Comparison of ENCODE assay signal across 1 cellular context in genomic region chr19:10194500-10195198, GRCh38.
TF ChIP-seq lines count a peak whose summit lies in the region.

DNMT1 (minus strand) TSS chr19:10194953; CDS start chr19:10194899, 54 bp downstream.

TF ChIP-seq in HepG2, 621 proteins besides CTCF, POLR2A, EP300 and RAD21 (continued from another document and continues in another):
- TF ChIP-seq, protein P1, sequence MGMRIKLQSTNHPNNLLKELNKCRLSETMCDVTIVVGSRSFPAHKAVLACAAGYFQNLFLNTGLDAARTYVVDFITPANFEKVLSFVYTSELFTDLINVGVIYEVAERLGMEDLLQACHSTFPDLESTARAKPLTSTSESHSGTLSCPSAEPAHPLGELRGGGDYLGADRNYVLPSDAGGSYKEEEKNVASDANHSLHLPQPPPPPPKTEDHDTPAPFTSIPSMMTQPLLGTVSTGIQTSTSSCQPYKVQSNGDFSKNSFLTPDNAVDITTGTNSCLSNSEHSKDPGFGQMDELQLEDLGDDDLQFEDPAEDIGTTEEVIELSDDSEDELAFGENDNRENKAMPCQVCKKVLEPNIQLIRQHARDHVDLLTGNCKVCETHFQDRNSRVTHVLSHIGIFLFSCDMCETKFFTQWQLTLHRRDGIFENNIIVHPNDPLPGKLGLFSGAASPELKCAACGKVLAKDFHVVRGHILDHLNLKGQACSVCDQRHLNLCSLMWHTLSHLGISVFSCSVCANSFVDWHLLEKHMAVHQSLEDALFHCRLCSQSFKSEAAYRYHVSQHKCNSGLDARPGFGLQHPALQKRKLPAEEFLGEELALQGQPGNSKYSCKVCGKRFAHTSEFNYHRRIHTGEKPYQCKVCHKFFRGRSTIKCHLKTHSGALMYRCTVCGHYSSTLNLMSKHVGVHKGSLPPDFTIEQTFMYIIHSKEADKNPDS (CRISPR knock-in tag; IDR thresholded peaks at IDR 0.05): no peak
- TF ChIP-seq NCOR1 (IDR thresholded peaks at IDR 0.05; ENCODE audit: borderline replicate concordance, low read length) (no peak), SIX4 (CRISPR knock-in tag; IDR thresholded peaks at IDR 0.05) (no peak), CREB1 (IDR thresholded peaks at IDR 0.05) (no peak), CREB1 (CRISPR knock-in tag; IDR thresholded peaks at IDR 0.05) (no peak), KDM5A (IDR thresholded peaks at IDR 0.05; ENCODE audit: borderline replicate concordance, low read length) (peak; percentile 77), REXO4 (CRISPR knock-in tag; IDR thresholded peaks at IDR 0.05; ENCODE audit: borderline replicate concordance) (no peak), GATA4 (IDR thresholded peaks at IDR 0.05; ENCODE audit: borderline replicate concordance, low read depth) (no peak), ZNF563 (CRISPR knock-in tag; IDR thresholded peaks at IDR 0.05) (peak; percentile 9; the same call in 1 of the 2 replicates), STAT5B (CRISPR knock-in tag; IDR thresholded peaks at IDR 0.05) (no peak), SRSF9 (IDR thresholded peaks at IDR 0.05; ENCODE audit: borderline replicate concordance, insufficient read depth, low read depth, low read length, poor library complexity, severe bottlenecking) (no peak), ZKSCAN1 (IDR thresholded peaks at IDR 0.05; ENCODE audit: low read length) (no peak), ZNF772 (CRISPR knock-in tag; IDR thresholded peaks at IDR 0.05) (peak; percentile 83), RAD51 (IDR thresholded peaks at IDR 0.05; ENCODE audit: borderline replicate concordance) (no peak), IRF2 (CRISPR knock-in tag; IDR thresholded peaks at IDR 0.05) (0 out of 2 replicates have a peak, but pooled peaks have one; percentile 66), ZNF337 (CRISPR knock-in tag; IDR thresholded peaks at IDR 0.05; ENCODE audit: borderline replicate concordance, low read depth) (no peak), RORA (CRISPR knock-in tag; IDR thresholded peaks at IDR 0.05) (no peak), ZBTB42 (CRISPR knock-in tag; IDR thresholded peaks at IDR 0.05) (peak; percentile 64), ZNF235 (CRISPR knock-in tag; IDR thresholded peaks at IDR 0.05; ENCODE audit: borderline replicate concordance) (peak; percentile 35; the same call in 1 of the 2 replicates), SP1 (IDR thresholded peaks at IDR 0.05) (no peak), SP1 (CRISPR knock-in tag; IDR thresholded peaks at IDR 0.05) (peak; percentile 56; the same call in 1 of the 2 replicates), ZNF567 (CRISPR knock-in tag; IDR thresholded peaks at IDR 0.05; ENCODE audit: borderline replicate concordance) (no peak; the same call in 1 of the 2 replicates), CENPBD1 (CRISPR knock-in tag; IDR thresholded peaks at IDR 0.05; ENCODE audit: borderline replicate concordance, low read depth) (no peak), ZGPAT (CRISPR knock-in tag; IDR thresholded peaks at IDR 0.05) (peak; percentile 65; the same call in 1 of the 2 replicates), FOXK1 (CRISPR knock-in tag; IDR thresholded peaks at IDR 0.05; ENCODE audit: borderline replicate concordance, low read depth) (no peak), ZNF703 (CRISPR knock-in tag; IDR thresholded peaks at IDR 0.05; ENCODE audit: borderline replicate concordance) (no peak), TMF1 (CRISPR knock-in tag; IDR thresholded peaks at IDR 0.05; ENCODE audit: low read depth) (no peak), MYPOP (CRISPR knock-in tag; IDR thresholded peaks at IDR 0.05) (peak; percentile 61; the same call in 1 of the 2 replicates), HMG20A (CRISPR knock-in tag; IDR thresholded peaks at IDR 0.05; ENCODE audit: borderline replicate concordance) (no peak), TBX3 (IDR thresholded peaks at IDR 0.05; ENCODE audit: borderline replicate concordance) (0 out of 2 replicates have a peak, but pooled peaks have one; percentile 8), FOSL2 (CRISPR knock-in tag; IDR thresholded peaks at IDR 0.05) (peak; percentile 3; the same call in 1 of the 2 replicates), NFAT5 (CRISPR knock-in tag; IDR thresholded peaks at IDR 0.05) (peak; percentile 34)
- TF ChIP-seq, protein P2, sequence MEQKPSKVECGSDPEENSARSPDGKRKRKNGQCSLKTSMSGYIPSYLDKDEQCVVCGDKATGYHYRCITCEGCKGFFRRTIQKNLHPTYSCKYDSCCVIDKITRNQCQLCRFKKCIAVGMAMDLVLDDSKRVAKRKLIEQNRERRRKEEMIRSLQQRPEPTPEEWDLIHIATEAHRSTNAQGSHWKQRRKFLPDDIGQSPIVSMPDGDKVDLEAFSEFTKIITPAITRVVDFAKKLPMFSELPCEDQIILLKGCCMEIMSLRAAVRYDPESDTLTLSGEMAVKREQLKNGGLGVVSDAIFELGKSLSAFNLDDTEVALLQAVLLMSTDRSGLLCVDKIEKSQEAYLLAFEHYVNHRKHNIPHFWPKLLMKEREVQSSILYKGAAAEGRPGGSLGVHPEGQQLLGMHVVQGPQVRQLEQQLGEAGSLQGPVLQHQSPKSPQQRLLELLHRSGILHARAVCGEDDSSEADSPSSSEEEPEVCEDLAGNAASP (CRISPR knock-in tag; IDR thresholded peaks at IDR 0.05; ENCODE audit: borderline replicate concordance): 0 out of 2 replicates have a peak, but pooled peaks have one; percentile 12
- TF ChIP-seq, protein P3, sequence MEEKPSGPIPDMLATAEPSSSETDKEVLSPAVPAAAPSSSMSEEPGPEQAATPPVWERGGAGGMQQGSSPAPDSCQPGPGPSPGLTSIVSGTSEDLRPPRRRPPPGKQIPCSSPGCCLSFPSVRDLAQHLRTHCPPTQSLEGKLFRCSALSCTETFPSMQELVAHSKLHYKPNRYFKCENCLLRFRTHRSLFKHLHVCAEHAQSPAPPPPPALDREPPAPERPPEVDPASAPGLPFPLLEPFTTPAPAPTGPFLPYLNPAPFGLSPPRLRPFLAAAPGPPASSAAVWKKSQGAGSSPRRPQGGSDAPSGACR (CRISPR knock-in tag; IDR thresholded peaks at IDR 0.05): peak; percentile 71; the same call in 1 of the 2 replicates
- TF ChIP-seq, protein P4, sequence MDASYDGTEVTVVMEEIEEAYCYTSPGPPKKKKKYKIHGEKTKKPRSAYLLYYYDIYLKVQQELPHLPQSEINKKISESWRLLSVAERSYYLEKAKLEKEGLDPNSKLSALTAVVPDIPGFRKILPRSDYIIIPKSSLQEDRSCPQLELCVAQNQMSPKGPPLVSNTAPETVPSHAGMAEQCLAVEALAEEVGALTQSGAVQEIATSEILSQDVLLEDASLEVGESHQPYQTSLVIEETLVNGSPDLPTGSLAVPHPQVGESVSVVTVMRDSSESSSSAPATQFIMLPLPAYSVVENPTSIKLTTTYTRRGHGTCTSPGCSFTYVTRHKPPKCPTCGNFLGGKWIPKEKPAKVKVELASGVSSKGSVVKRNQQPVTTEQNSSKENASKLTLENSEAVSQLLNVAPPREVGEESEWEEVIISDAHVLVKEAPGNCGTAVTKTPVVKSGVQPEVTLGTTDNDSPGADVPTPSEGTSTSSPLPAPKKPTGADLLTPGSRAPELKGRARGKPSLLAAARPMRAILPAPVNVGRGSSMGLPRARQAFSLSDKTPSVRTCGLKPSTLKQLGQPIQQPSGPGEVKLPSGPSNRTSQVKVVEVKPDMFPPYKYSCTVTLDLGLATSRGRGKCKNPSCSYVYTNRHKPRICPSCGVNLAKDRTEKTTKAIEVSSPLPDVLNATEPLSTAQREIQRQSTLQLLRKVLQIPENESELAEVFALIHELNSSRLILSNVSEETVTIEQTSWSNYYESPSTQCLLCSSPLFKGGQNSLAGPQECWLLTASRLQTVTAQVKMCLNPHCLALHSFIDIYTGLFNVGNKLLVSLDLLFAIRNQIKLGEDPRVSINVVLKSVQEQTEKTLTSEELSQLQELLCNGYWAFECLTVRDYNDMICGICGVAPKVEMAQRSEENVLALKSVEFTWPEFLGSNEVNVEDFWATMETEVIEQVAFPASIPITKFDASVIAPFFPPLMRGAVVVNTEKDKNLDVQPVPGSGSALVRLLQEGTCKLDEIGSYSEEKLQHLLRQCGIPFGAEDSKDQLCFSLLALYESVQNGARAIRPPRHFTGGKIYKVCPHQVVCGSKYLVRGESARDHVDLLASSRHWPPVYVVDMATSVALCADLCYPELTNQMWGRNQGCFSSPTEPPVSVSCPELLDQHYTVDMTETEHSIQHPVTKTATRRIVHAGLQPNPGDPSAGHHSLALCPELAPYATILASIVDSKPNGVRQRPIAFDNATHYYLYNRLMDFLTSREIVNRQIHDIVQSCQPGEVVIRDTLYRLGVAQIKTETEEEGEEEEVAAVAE (CRISPR knock-in tag; IDR thresholded peaks at IDR 0.05; ENCODE audit: borderline replicate concordance): no peak; the same call in 1 of the 2 replicates
- TF ChIP-seq, protein P5, sequence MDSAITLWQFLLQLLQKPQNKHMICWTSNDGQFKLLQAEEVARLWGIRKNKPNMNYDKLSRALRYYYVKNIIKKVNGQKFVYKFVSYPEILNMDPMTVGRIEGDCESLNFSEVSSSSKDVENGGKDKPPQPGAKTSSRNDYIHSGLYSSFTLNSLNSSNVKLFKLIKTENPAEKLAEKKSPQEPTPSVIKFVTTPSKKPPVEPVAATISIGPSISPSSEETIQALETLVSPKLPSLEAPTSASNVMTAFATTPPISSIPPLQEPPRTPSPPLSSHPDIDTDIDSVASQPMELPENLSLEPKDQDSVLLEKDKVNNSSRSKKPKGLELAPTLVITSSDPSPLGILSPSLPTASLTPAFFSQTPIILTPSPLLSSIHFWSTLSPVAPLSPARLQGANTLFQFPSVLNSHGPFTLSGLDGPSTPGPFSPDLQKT (CRISPR knock-in tag; IDR thresholded peaks at IDR 0.05; ENCODE audit: borderline replicate concordance): peak; percentile 69; the same call in 1 of the 2 replicates
- TF ChIP-seq, protein P6, sequence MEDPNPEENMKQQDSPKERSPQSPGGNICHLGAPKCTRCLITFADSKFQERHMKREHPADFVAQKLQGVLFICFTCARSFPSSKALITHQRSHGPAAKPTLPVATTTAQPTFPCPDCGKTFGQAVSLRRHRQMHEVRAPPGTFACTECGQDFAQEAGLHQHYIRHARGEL (CRISPR knock-in tag; IDR thresholded peaks at IDR 0.05): peak; percentile 54; the same call in 1 of the 2 replicates
- TF ChIP-seq, protein P7, sequence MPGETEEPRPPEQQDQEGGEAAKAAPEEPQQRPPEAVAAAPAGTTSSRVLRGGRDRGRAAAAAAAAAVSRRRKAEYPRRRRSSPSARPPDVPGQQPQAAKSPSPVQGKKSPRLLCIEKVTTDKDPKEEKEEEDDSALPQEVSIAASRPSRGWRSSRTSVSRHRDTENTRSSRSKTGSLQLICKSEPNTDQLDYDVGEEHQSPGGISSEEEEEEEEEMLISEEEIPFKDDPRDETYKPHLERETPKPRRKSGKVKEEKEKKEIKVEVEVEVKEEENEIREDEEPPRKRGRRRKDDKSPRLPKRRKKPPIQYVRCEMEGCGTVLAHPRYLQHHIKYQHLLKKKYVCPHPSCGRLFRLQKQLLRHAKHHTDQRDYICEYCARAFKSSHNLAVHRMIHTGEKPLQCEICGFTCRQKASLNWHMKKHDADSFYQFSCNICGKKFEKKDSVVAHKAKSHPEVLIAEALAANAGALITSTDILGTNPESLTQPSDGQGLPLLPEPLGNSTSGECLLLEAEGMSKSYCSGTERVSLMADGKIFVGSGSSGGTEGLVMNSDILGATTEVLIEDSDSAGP (CRISPR knock-in tag; IDR thresholded peaks at IDR 0.05; ENCODE audit: borderline replicate concordance): peak; percentile 92; the same call in 1 of the 2 replicates
